13 cellular contexts compared by ENCODE assay signal in the genomic region with DNA sequence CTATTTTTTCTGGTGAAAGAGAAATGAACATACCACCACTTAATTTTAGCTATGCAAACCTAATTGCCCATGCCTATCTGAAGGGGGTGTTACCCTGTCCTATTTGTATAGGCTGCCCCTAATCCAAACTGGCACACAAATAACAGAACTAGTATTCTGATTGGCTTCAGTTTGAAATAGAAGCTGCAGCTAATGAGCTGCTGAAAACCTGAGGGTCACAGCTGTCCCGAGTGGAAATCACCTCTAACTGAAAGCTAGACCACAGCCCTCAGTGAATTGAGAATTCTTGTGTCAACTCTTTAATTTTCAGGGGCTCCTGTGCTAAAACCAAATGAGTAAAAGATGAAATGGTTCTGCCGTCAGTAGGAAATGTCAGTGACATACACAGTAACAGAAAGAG. TPM values are rescaled to one million over a fixed set of nuclear protein-coding genes. Genes with fewer than 3 reads are reported as not detected.
DNase-seq lines count a peak whose midpoint lies in the region; ATAC-seq and TF ChIP-seq lines count a peak whose summit lies in the region.
"Had no signal": no experiment of that assay in that cellular context is flagged by ENCODE, and none has a peak within 500 bp of the region (broad histone marks: within the 10 kb centered on the region; RNA-seq: fewer than 3 reads in every experiment).

No MANE protein-coding gene starts in this region.

- intact Hi-C loops in Right ventricle myocardium inferior (cut with DNase I) (no loop called here), right cardiac atrium (cut with DNase I) (no loop called here), upper lobe of right lung (cut with DNase I) (no loop called here)

- WGBS in right cardiac atrium: 51% methylated on average over 2 of the region's 2 CpGs

- DNase-seq in Right ventricle myocardium inferior (ENCODE audit: missing footprints): no peak
- DNase-seq in right cardiac atrium: no peak
- peak; percentile 14 for DNase-seq in stimulated activated naive B cell treated with anti-CD40 and anti-IgM and Interleukin-4, amounts not matched to agents 10 μg/mL and 1 μg/mL and 100 μg/mL, for 72 hours
- DNase-seq in upper lobe of right lung: no peak
- DNase-seq in SHP77 (lab: John Stamatoyannopoulos, UW): no peak
- DNase-seq in stimulated activated naive CD4-positive, alpha-beta T cell treated with Interleukin-2 at 50 U/mL for 16 hours (lab: John Stamatoyannopoulos, UW): no peak
- DNase-seq: body of pancreas, mesendoderm, right lobe of liver, SIG-M5 had no signal

- no peak overlapping the region for H3K4me3 ChIP-seq in right cardiac atrium (ENCODE audit: low read length)
- H3K4me3 ChIP-seq in upper lobe of right lung: no peak overlapping the region
- H3K4me3 ChIP-seq: A549, body of pancreas, right lobe of liver had no signal

- H3K27ac Mint-ChIP-seq in stimulated activated naive B cell treated with anti-CD40 and anti-IgM and Interleukin-4, amounts not matched to agents 10 μg/mL and 1 μg/mL and 100 μg/mL, for 72 hours: peak overlapping the region; percentile 37

- H3K9me3 ChIP-seq in right cardiac atrium (ENCODE audit: control insufficient read depth, low read length) (no peaks in the 10 kb centered on the region), upper lobe of right lung (no peaks in the 10 kb centered on the region)
- H3K9me3 ChIP-seq: A549, body of pancreas, right lobe of liver had no signal

- H3K27ac ChIP-seq in right cardiac atrium (ENCODE audit: low read length): no peak overlapping the region
- H3K27ac ChIP-seq in upper lobe of right lung: no peak overlapping the region
- H3K27ac ChIP-seq: A549, body of pancreas, right lobe of liver had no signal

- H3K36me3 Mint-ChIP-seq in stimulated activated naive B cell treated with anti-CD40 and anti-IgM and Interleukin-4, amounts not matched to agents 10 μg/mL and 1 μg/mL and 100 μg/mL, for 72 hours: peaks cover 7 to 10% of the 10 kb centered on the region in 2 donors

- H3K4me1 ChIP-seq in right cardiac atrium (ENCODE audit: control insufficient read depth, insufficient read depth, low read length) (no peaks in the 10 kb centered on the region), upper lobe of right lung (no peaks in the 10 kb centered on the region)
- H3K4me1 ChIP-seq: A549, body of pancreas, right lobe of liver had no signal

- H3K4me1 Mint-ChIP-seq in stimulated activated naive B cell treated with anti-CD40 and anti-IgM and Interleukin-4, amounts not matched to agents 10 μg/mL and 1 μg/mL and 100 μg/mL, for 72 hours: peaks cover 23 to 40% of the 10 kb centered on the region in 2 donors

- no peaks in the 10 kb centered on the region for H3K27me3 Mint-ChIP-seq in stimulated activated naive B cell treated with anti-CD40 and anti-IgM and Interleukin-4, amounts not matched to agents 10 μg/mL and 1 μg/mL and 100 μg/mL, for 72 hours

- ATAC-seq in Right ventricle myocardium inferior (peak; percentile 54), right cardiac atrium (no peak), HG02571 (IDR thresholded peaks at IDR 0.05; ENCODE audit: unreplicated experiment) (peak; percentile 84), HG03442 (IDR thresholded peaks at IDR 0.05; ENCODE audit: unreplicated experiment) (peak; percentile 81), upper lobe of right lung (no peak)
- ATAC-seq in stimulated activated naive B cell treated with anti-CD40 and anti-IgM and Interleukin-4, amounts not matched to agents 10 μg/mL and 1 μg/mL and 100 μg/mL, for 72 hours (replicated peaks): peak; percentile 93 to 95
- ATAC-seq: A549, body of pancreas, right lobe of liver had no signal

- peak overlapping the region in 1 of 2 donors; percentile 61 for H3K4me3 Mint-ChIP-seq in stimulated activated naive B cell treated with anti-CD40 and anti-IgM and Interleukin-4, amounts not matched to agents 10 μg/mL and 1 μg/mL and 100 μg/mL, for 72 hours

- no peak for TF ChIP-seq CTCF in upper lobe of right lung (IDR thresholded peaks at IDR 0.05)

- no peaks in the 10 kb centered on the region for H3K36me3 ChIP-seq in upper lobe of right lung
- H3K36me3 ChIP-seq: right lobe of liver had no signal

- H3K27me3 ChIP-seq in right cardiac atrium (ENCODE audit: control insufficient read depth, insufficient read depth) (no peaks in the 10 kb centered on the region), upper lobe of right lung (no peaks in the 10 kb centered on the region)
- H3K27me3 ChIP-seq: body of pancreas, right lobe of liver had no signal

- H3K9me3 Mint-ChIP-seq in stimulated activated naive B cell treated with anti-CD40 and anti-IgM and Interleukin-4, amounts not matched to agents 10 μg/mL and 1 μg/mL and 100 μg/mL, for 72 hours: peaks cover 7 to 8% of the 10 kb centered on the region in 2 donors

RNA-seq across cellular contexts. Expression of a gene that starts 28.7 kb away (rescaled TPM):
- 116 TPM for total RNA-seq in Right ventricle myocardium inferior
- 100 to 1,000 TPM in 1 of 4 donors, 10 to 100 TPM in 3; 67.5 to 128 (median 80.2) TPM for total RNA-seq in right cardiac atrium
- polyA plus RNA-seq in right cardiac atrium: 18.1 TPM
- total RNA-seq in upper lobe of right lung: 25.7 TPM
- polyA plus RNA-seq: A549 had no signal

Comparison
In these comparisons a context has a peak if more than half of its experiments do, and no peak if none do; other contexts are left out.
1. ATAC-seq: peak in Right ventricle myocardium inferior (single experiment), HG02571 (single experiment), HG03442 (single experiment) and stimulated activated naive B cell treated with anti-CD40 and anti-IgM and Interleukin-4, amounts not matched to agents 10 μg/mL and 1 μg/mL and 100 μg/mL, for 72 hours (2 of 2); none in right cardiac atrium (0 of 2) and upper lobe of right lung (single experiment).